Comparison of ENCODE assay signal across 1 cellular context in genomic region chr20:25623736-25624499, GRCh38.
TF ChIP-seq lines count a peak whose summit lies in the region.

A gene with protein sequence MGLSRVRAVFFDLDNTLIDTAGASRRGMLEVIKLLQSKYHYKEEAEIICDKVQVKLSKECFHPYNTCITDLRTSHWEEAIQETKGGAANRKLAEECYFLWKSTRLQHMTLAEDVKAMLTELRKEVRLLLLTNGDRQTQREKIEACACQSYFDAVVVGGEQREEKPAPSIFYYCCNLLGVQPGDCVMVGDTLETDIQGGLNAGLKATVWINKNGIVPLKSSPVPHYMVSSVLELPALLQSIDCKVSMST (minus strand): TSS chr20:25624014. CDS start chr20:25623948, 66 bp downstream.

TF ChIP-seq in HEK293, 187 proteins besides CTCF, POLR2A, EP300 and RAD21 (continued from another document and continues in another):
- TF ChIP-seq ZNF398 (tag by site-specific recombination; IDR thresholded peaks at IDR 0.05) (peak; percentile 31; the same call in 1 of the 2 replicates), ZFP69B (tag by site-specific recombination; IDR thresholded peaks at IDR 0.05) (no peak; the same call in 1 of the 2 replicates), ZNF621 (tag by site-specific recombination; IDR thresholded peaks at IDR 0.05) (no peak), ZBTB21 (tag by site-specific recombination; IDR thresholded peaks at IDR 0.05) (no peak), ZNF223 (tag by site-specific recombination; IDR thresholded peaks at IDR 0.05) (no peak), ZSCAN16 (tag by site-specific recombination; IDR thresholded peaks at IDR 0.05) (no peak; the same call in none of the 2 replicates), ZNF677 (tag by site-specific recombination; IDR thresholded peaks at IDR 0.05) (peak; percentile 86), EGR2 (tag by site-specific recombination; IDR thresholded peaks at IDR 0.05; ENCODE audit: low read depth) (no peak; the same call in 1 of the 2 replicates), ZNF571 (tag by site-specific recombination; IDR thresholded peaks at IDR 0.05) (no peak), INSM2 (tag by site-specific recombination; IDR thresholded peaks at IDR 0.05) (peak; percentile 33; the same call in 1 of the 2 replicates), ZNF292 (tag by site-specific recombination; IDR thresholded peaks at IDR 0.05; ENCODE audit: borderline replicate concordance, low read depth) (no peak), ZBTB7A (tag by site-specific recombination; IDR thresholded peaks at IDR 0.05; ENCODE audit: low read depth) (peak; percentile 57; the same call in 1 of the 2 replicates), ZNF658 (tag by site-specific recombination; IDR thresholded peaks at IDR 0.05) (no peak), ZNF140 (tag by site-specific recombination; IDR thresholded peaks at IDR 0.05) (no peak), ZNF169 (tag by site-specific recombination; IDR thresholded peaks at IDR 0.05) (no peak), YY2 (tag by site-specific recombination; IDR thresholded peaks at IDR 0.05) (peak; percentile 29; the same call in 1 of the 2 replicates), ZFP3 (tag by site-specific recombination; IDR thresholded peaks at IDR 0.05; ENCODE audit: low read depth) (no peak), KLF8 (tag by site-specific recombination; IDR thresholded peaks at IDR 0.05) (peak; percentile 64), TCF7L2 (IDR thresholded peaks at IDR 0.05; ENCODE audit: borderline replicate concordance, low read depth, low read length) (no peak), ZNF76 (tag by site-specific recombination; IDR thresholded peaks at IDR 0.05; ENCODE audit: borderline replicate concordance, low read depth) (peak; percentile 73), ZNF768 (tag by site-specific recombination; IDR thresholded peaks at IDR 0.05) (no peak), ZBTB20 (tag by site-specific recombination; IDR thresholded peaks at IDR 0.05) (peak; percentile 79), ZNF184 (tag by site-specific recombination; IDR thresholded peaks at IDR 0.05) (no peak), ZNF311 (tag by site-specific recombination; IDR thresholded peaks at IDR 0.05; ENCODE audit: borderline replicate concordance) (no peak), ZNF175 (tag by site-specific recombination; IDR thresholded peaks at IDR 0.05) (no peak), ZNF146 (tag by site-specific recombination; IDR thresholded peaks at IDR 0.05) (0 out of 2 replicates have a peak, but pooled peaks have one; percentile 31), ZNF530 (tag by site-specific recombination; IDR thresholded peaks at IDR 0.05; ENCODE audit: low read depth) (no peak), ZNF112 (tag by site-specific recombination; IDR thresholded peaks at IDR 0.05) (no peak), ZNF544 (tag by site-specific recombination; IDR thresholded peaks at IDR 0.05) (no peak), ZNF23 (tag by site-specific recombination; IDR thresholded peaks at IDR 0.05; ENCODE audit: borderline replicate concordance) (no peak), ZNF558 (tag by site-specific recombination; IDR thresholded peaks at IDR 0.05) (no peak), OVOL3 (tag by site-specific recombination; IDR thresholded peaks at IDR 0.05) (no peak), RBAK (tag by site-specific recombination; IDR thresholded peaks at IDR 0.05) (no peak), ATF2 (tag by site-specific recombination; IDR thresholded peaks at IDR 0.05; ENCODE audit: low read depth) (no peak), ZNF473 (tag by site-specific recombination; IDR thresholded peaks at IDR 0.05) (no peak), ZNF561 (tag by site-specific recombination; IDR thresholded peaks at IDR 0.05; ENCODE audit: borderline replicate concordance) (no peak), SCRT2 (tag by site-specific recombination; IDR thresholded peaks at IDR 0.05) (peak; percentile 64; the same call in 1 of the 2 replicates), ZNF391 (tag by site-specific recombination; IDR thresholded peaks at IDR 0.05; ENCODE audit: borderline replicate concordance, low read depth) (no peak), SCRT1 (tag by site-specific recombination; IDR thresholded peaks at IDR 0.05; ENCODE audit: borderline replicate concordance) (peak; percentile 95), ZNF10 (tag by site-specific recombination; IDR thresholded peaks at IDR 0.05) (no peak), ZNF157 (tag by site-specific recombination; IDR thresholded peaks at IDR 0.05) (no peak), ZNF596 (tag by site-specific recombination; IDR thresholded peaks at IDR 0.05) (no peak), ZFP41 (tag by site-specific recombination; IDR thresholded peaks at IDR 0.05; ENCODE audit: borderline replicate concordance) (no peak), ZNF280C (tag by site-specific recombination; IDR thresholded peaks at IDR 0.05) (no peak), MEIS1 (CRISPR knock-in tag; IDR thresholded peaks at IDR 0.05; ENCODE audit: borderline replicate concordance) (no peak)
- TF ChIP-seq, protein P1, sequence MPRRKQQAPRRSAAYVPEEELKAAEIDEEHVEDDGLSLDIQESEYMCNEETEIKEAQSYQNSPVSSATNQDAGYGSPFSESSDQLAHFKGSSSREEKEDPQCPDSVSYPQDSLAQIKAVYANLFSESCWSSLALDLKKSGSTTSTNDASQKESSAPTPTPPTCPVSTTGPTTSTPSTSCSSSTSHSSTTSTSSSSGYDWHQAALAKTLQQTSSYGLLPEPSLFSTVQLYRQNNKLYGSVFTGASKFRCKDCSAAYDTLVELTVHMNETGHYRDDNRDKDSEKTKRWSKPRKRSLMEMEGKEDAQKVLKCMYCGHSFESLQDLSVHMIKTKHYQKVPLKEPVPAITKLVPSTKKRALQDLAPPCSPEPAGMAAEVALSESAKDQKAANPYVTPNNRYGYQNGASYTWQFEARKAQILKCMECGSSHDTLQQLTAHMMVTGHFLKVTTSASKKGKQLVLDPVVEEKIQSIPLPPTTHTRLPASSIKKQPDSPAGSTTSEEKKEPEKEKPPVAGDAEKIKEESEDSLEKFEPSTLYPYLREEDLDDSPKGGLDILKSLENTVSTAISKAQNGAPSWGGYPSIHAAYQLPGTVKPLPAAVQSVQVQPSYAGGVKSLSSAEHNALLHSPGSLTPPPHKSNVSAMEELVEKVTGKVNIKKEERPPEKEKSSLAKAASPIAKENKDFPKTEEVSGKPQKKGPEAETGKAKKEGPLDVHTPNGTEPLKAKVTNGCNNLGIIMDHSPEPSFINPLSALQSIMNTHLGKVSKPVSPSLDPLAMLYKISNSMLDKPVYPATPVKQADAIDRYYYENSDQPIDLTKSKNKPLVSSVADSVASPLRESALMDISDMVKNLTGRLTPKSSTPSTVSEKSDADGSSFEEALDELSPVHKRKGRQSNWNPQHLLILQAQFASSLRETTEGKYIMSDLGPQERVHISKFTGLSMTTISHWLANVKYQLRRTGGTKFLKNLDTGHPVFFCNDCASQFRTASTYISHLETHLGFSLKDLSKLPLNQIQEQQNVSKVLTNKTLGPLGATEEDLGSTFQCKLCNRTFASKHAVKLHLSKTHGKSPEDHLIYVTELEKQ (tag by site-specific recombination; IDR thresholded peaks at IDR 0.05; ENCODE audit: borderline replicate concordance) = no peak
- TF ChIP-seq, protein P2, sequence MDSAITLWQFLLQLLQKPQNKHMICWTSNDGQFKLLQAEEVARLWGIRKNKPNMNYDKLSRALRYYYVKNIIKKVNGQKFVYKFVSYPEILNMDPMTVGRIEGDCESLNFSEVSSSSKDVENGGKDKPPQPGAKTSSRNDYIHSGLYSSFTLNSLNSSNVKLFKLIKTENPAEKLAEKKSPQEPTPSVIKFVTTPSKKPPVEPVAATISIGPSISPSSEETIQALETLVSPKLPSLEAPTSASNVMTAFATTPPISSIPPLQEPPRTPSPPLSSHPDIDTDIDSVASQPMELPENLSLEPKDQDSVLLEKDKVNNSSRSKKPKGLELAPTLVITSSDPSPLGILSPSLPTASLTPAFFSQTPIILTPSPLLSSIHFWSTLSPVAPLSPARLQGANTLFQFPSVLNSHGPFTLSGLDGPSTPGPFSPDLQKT (IDR thresholded peaks at IDR 0.05; ENCODE audit: borderline replicate concordance, low read depth, low read length) = no peak
- TF ChIP-seq, protein P3, sequence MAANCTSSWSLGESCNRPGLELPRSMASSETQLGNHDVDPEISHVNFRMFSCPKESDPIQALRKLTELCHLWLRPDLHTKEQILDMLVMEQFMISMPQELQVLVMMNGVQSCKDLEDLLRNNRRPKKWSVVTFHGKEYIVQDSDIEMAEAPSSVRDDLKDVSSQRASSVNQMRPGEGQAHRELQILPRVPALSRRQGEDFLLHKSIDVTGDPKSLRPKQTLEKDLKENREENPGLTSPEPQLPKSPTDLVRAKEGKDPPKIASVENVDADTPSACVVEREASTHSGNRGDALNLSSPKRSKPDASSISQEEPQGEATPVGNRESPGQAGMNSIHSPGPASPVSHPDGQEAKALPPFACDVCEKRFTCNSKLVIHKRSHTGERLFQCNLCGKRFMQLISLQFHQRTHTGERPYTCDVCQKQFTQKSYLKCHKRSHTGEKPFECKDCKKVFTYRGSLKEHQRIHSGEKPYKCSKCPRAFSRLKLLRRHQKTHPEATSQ (tag by site-specific recombination; IDR thresholded peaks at IDR 0.05) = peak; percentile 95
- TF ChIP-seq, protein P4, sequence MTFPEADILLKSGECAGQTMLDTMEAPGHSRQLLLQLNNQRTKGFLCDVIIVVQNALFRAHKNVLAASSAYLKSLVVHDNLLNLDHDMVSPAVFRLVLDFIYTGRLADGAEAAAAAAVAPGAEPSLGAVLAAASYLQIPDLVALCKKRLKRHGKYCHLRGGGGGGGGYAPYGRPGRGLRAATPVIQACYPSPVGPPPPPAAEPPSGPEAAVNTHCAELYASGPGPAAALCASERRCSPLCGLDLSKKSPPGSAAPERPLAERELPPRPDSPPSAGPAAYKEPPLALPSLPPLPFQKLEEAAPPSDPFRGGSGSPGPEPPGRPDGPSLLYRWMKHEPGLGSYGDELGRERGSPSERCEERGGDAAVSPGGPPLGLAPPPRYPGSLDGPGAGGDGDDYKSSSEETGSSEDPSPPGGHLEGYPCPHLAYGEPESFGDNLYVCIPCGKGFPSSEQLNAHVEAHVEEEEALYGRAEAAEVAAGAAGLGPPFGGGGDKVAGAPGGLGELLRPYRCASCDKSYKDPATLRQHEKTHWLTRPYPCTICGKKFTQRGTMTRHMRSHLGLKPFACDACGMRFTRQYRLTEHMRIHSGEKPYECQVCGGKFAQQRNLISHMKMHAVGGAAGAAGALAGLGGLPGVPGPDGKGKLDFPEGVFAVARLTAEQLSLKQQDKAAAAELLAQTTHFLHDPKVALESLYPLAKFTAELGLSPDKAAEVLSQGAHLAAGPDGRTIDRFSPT (tag by site-specific recombination; IDR thresholded peaks at IDR 0.05) = peak; percentile 43
- TF ChIP-seq, protein P5, sequence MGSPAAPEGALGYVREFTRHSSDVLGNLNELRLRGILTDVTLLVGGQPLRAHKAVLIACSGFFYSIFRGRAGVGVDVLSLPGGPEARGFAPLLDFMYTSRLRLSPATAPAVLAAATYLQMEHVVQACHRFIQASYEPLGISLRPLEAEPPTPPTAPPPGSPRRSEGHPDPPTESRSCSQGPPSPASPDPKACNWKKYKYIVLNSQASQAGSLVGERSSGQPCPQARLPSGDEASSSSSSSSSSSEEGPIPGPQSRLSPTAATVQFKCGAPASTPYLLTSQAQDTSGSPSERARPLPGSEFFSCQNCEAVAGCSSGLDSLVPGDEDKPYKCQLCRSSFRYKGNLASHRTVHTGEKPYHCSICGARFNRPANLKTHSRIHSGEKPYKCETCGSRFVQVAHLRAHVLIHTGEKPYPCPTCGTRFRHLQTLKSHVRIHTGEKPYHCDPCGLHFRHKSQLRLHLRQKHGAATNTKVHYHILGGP (tag by site-specific recombination; IDR thresholded peaks at IDR 0.05) = no peak
